1 cellular context compared by ENCODE assay signal in the genomic region with DNA sequence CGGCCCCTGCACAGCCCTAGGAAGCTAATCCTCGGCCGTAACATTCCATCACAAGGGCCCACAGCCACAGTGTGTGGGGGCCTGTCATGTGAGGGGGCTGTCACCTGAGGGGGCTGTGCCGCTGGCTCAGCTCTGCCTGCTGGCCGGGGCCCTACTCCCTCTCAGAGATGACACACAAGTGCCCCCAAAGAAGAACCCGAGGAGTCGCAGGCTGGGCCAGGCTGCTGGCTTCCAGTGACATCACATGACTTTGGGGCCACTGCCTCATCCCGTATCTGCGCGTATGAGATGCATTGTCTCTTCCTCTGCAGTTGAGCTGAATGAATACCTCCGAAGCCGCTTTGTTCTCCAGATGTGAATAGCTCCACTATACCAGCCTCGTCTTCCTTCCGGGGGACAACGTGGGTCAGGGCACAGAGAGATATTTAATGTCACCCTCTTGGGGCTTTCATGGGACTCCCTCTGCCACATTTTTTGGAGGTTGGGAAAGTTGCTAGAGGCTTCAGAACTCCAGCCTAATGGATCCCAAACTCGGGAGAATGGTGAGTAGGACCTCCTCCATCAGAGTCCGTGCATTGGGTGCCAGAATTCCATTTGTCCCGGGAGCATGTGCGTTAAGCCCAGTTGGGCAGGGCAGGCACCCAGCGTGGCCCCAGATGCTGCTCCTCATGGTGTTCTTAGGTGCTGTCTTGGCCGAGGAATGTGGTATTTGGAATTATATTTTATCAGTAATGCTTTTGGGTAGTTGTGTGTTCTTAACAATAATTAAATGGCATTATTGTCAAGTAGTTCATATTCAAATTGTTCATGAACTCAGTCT.
TF ChIP-seq lines count a peak whose summit lies in the region.

A gene with protein sequence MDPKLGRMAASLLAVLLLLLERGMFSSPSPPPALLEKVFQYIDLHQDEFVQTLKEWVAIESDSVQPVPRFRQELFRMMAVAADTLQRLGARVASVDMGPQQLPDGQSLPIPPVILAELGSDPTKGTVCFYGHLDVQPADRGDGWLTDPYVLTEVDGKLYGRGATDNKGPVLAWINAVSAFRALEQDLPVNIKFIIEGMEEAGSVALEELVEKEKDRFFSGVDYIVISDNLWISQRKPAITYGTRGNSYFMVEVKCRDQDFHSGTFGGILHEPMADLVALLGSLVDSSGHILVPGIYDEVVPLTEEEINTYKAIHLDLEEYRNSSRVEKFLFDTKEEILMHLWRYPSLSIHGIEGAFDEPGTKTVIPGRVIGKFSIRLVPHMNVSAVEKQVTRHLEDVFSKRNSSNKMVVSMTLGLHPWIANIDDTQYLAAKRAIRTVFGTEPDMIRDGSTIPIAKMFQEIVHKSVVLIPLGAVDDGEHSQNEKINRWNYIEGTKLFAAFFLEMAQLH (plus strand): TSS at position 351 of the 820 bp plus-strand sequence. CDS start 168 bp downstream, at position 519.

TF ChIP-seq in HepG2, 621 proteins besides CTCF, POLR2A, EP300 and RAD21:
- TF ChIP-seq ZNF557 (CRISPR knock-in tag; IDR thresholded peaks at IDR 0.05): no peak
- TF ChIP-seq, protein P1, sequence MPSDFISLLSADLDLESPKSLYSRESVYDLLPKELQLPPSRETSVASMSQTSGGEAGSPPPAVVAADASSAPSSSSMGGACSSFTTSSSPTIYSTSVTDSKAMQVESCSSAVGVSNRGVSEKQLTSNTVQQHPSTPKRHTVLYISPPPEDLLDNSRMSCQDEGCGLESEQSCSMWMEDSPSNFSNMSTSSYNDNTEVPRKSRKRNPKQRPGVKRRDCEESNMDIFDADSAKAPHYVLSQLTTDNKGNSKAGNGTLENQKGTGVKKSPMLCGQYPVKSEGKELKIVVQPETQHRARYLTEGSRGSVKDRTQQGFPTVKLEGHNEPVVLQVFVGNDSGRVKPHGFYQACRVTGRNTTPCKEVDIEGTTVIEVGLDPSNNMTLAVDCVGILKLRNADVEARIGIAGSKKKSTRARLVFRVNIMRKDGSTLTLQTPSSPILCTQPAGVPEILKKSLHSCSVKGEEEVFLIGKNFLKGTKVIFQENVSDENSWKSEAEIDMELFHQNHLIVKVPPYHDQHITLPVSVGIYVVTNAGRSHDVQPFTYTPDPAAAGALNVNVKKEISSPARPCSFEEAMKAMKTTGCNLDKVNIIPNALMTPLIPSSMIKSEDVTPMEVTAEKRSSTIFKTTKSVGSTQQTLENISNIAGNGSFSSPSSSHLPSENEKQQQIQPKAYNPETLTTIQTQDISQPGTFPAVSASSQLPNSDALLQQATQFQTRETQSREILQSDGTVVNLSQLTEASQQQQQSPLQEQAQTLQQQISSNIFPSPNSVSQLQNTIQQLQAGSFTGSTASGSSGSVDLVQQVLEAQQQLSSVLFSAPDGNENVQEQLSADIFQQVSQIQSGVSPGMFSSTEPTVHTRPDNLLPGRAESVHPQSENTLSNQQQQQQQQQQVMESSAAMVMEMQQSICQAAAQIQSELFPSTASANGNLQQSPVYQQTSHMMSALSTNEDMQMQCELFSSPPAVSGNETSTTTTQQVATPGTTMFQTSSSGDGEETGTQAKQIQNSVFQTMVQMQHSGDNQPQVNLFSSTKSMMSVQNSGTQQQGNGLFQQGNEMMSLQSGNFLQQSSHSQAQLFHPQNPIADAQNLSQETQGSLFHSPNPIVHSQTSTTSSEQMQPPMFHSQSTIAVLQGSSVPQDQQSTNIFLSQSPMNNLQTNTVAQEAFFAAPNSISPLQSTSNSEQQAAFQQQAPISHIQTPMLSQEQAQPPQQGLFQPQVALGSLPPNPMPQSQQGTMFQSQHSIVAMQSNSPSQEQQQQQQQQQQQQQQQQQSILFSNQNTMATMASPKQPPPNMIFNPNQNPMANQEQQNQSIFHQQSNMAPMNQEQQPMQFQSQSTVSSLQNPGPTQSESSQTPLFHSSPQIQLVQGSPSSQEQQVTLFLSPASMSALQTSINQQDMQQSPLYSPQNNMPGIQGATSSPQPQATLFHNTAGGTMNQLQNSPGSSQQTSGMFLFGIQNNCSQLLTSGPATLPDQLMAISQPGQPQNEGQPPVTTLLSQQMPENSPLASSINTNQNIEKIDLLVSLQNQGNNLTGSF (CRISPR knock-in tag; IDR thresholded peaks at IDR 0.05): no peak
- no peak for TF ChIP-seq SALL1 (CRISPR knock-in tag; IDR thresholded peaks at IDR 0.05)
- TF ChIP-seq KMT2B (CRISPR knock-in tag; IDR thresholded peaks at IDR 0.05): no peak
